1 cellular context compared by ENCODE assay signal in the genomic region with DNA sequence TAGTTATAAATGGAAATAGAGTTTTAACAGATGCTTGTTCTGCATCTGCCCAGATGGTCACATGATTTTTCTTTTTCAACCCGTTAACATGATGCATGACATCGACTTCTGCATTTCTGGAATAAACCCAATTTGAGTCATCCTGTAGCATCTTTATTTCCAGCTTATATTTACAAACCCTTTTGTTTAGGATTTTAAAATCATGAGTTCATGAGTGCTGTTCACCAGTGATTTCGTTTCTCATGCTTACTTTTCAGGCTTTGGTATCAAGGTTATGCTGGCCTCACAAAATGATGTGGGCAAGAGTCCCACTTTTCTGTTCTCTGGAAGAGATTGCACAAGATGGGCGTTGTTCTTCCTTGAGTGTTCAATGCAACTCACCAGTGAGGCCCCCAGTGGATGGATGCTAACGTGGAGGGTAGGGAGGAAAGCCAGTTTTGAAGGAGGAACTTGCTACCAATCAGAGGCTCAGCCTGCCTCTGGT.
TF ChIP-seq lines count a peak whose summit lies in the region.

No MANE protein-coding gene starts in this region.

TF ChIP-seq in HEK293, 187 proteins besides CTCF, POLR2A, EP300 and RAD21 (continued from another document):
- TF ChIP-seq ZNF280D (tag by site-specific recombination; IDR thresholded peaks at IDR 0.05) (no peak), ZNF324 (tag by site-specific recombination; IDR thresholded peaks at IDR 0.05) (no peak), ZNF26 (tag by site-specific recombination; IDR thresholded peaks at IDR 0.05) (no peak), ZBTB26 (tag by site-specific recombination; optimal IDR thresholded peaks at IDR 0.05) (no peak), ZNF670 (tag by site-specific recombination; IDR thresholded peaks at IDR 0.05; ENCODE audit: low read depth) (no peak), ZBTB20 (tag by site-specific recombination; IDR thresholded peaks at IDR 0.05) (no peak)
